In genomic region chr5:68891718-68892117, GRCh38 we compare ENCODE assay signal across 17 cellular contexts.
DNase-seq lines count a peak whose midpoint lies in the region; ATAC-seq, FAIRE-seq and TF ChIP-seq lines count a peak whose summit lies in the region.
"Had no signal": no experiment of that assay in that cellular context is flagged by ENCODE, and none has a peak within 500 bp of the region (broad histone marks: within the 10 kb centered on the region; RNA-seq: fewer than 3 reads in every experiment).

No MANE protein-coding gene starts in this region.

- no peaks in the 10 kb centered on the region for H3K9me3 ChIP-seq in HepG2 (ENCODE audit: low read length)
- H3K9me3 ChIP-seq: spleen had no signal

- no peak overlapping the region for H3K9ac ChIP-seq in HepG2 (ENCODE audit: insufficient read depth, low read depth, low read length)

- no peak for TF ChIP-seq POLR2A in HepG2 (IDR thresholded peaks at IDR 0.05; ENCODE audit: insufficient read depth in 1 of 2, low read depth in 2 of 2, low read length in 2 of 2)

- DNase-seq in stimulated activated CD4-positive, alpha-beta T cell treated with anti-CD3 and anti-CD28 coated beads, Interleukin-4, amount 100 ng/mL, for 24 hours = peak; percentile 17
- DNase-seq in stimulated activated CD4-positive, alpha-beta T cell treated with anti-CD3 and anti-CD28 coated beads, Interleukin-4, amount 100 ng/mL, for 1 hour = no peak
- DNase-seq in GM23338 (ENCODE audit: low spot score) (peak; percentile 6), HepG2 (ENCODE audit: low spot score) (no peak), NCI-H446 treated with DMSO at 0.1 percent for 48 hours (lab: John Stamatoyannopoulos, UW) (no peak), GF-D8 (lab: John Stamatoyannopoulos, UW) (no peak)
- peak; percentile 22 to 28 for DNase-seq in activated CD4-positive, alpha-beta T cell treated with anti-CD3 and anti-CD28 coated beads, Interleukin-2, amount 50 U/mL, for 48 hours
- peak; percentile 52 to 68 for DNase-seq in stimulated activated naive CD8-positive, alpha-beta T cell treated with anti-CD3 and anti-CD28 coated beads, Interleukin-15, amount 100 ng/mL, for 72 hours
- DNase-seq: mesendoderm; NCI-H1092 treated with DMSO at 0.1 percent for 48 hours; NCI-H748 treated with DMSO at 0.1 percent for 48 hours; occipital lobe; SHP77; spleen; stimulated activated naive CD4-positive, alpha-beta T cell treated with Interleukin-2 at 50 U/mL for 16 hours had no signal

- no peaks in the 10 kb centered on the region for H3K4me1 Mint-ChIP-seq in GM23338
- H3K4me1 Mint-ChIP-seq in stimulated activated naive CD8-positive, alpha-beta T cell treated with anti-CD3 and anti-CD28 coated beads, Interleukin-15, amount 100 ng/mL, for 72 hours = peaks cover 50% of the 10 kb centered on the region

- H3K36me3 Mint-ChIP-seq in GM23338 (ENCODE audit: low read depth) = peaks cover 6% of the 10 kb centered on the region
- H3K36me3 Mint-ChIP-seq: activated naive CD8-positive, alpha-beta T cell had no signal

- CTCF ChIA-PET in HepG2 (lab: Yijun Ruan, JAX; ENCODE audit: low intra/inter-chr PET ratio, low total read pairs) = no interaction called here

- H3K4me1 ChIP-seq in GM23338 (ENCODE audit: insufficient read depth) = peaks cover 4% of the 10 kb centered on the region; the same call in 1 of the 2 replicates
- H3K4me1 ChIP-seq in HepG2 (ENCODE audit: insufficient read depth, low read length) = no peaks in the 10 kb centered on the region
- H3K4me1 ChIP-seq: spleen had no signal

- no peaks in the 10 kb centered on the region; the same call in 1 of the 2 replicates for H3K9me2 ChIP-seq in GM23338 (ENCODE audit: insufficient read depth)

- no peak for TF ChIP-seq RAD21 in HepG2 (CRISPR knock-in tag; IDR thresholded peaks at IDR 0.05)

- H4K20me1 ChIP-seq in GM23338 (replicated peaks; ENCODE audit: insufficient read depth) = no peaks in the 10 kb centered on the region
- H4K20me1 ChIP-seq in HepG2 (ENCODE audit: insufficient read depth, low read length) = no peaks in the 10 kb centered on the region

- TF ChIP-seq EP300 in HepG2 (IDR thresholded peaks at IDR 0.05; ENCODE audit: low read depth in 2 of 2, low read length in 2 of 2) = no peak
- TF ChIP-seq EP300 in HepG2 (CRISPR knock-in tag; IDR thresholded peaks at IDR 0.05; ENCODE audit: borderline replicate concordance) = no peak

- FAIRE-seq in HepG2 (lab: Jason Lieb, UNC) = no peak

- in situ Hi-C loops in HepG2 (cut with HindIII; ENCODE audit: extremely low pct_ligation_motif_present, low pct_unique_long_range_greater_than_20kb) = no loop called here

- BruUV-seq in HepG2 (replicated peaks; lab: Mats Ljungman, UMichigan) = no TSS peak

- H3K27ac ChIP-seq in GM23338 (ENCODE audit: low read depth) = no peak overlapping the region
- H3K27ac ChIP-seq in HepG2 (ENCODE audit: extremely low read length, insufficient read depth, low read length) = no peak overlapping the region
- H3K27ac ChIP-seq: coronary artery, spleen had no signal

- H3K4me3 Mint-ChIP-seq in GM23338 = no peak overlapping the region
- H3K4me3 Mint-ChIP-seq in stimulated activated naive CD8-positive, alpha-beta T cell treated with anti-CD3 and anti-CD28 coated beads, Interleukin-15, amount 100 ng/mL, for 72 hours = no peak overlapping the region
- H3K4me3 Mint-ChIP-seq: activated naive CD8-positive, alpha-beta T cell had no signal

- H2AFZ ChIP-seq in GM23338 = 0 out of 2 replicates have a peak overlapping the region, but pooled peaks have one; percentile 43
- no peak overlapping the region for H2AFZ ChIP-seq in HepG2 (ENCODE audit: low read length)

- ATAC-seq in GM23338 = no peak
- ATAC-seq in stimulated activated naive CD8-positive, alpha-beta T cell treated with anti-CD3 and anti-CD28 coated beads, Interleukin-15, amount 100 ng/mL, for 72 hours = peak; percentile 99
- no peak for ATAC-seq in HepG2

- H3K27ac Mint-ChIP-seq in GM23338 = no peak overlapping the region
- H3K27ac Mint-ChIP-seq in stimulated activated naive CD8-positive, alpha-beta T cell treated with anti-CD3 and anti-CD28 coated beads, Interleukin-15, amount 100 ng/mL, for 72 hours = no peak overlapping the region
- H3K27ac Mint-ChIP-seq: activated naive CD8-positive, alpha-beta T cell had no signal

- H3K79me2 ChIP-seq in GM23338 (replicated peaks; ENCODE audit: insufficient read depth) = no peaks in the 10 kb centered on the region
- no peaks in the 10 kb centered on the region for H3K79me2 ChIP-seq in HepG2 (ENCODE audit: insufficient read depth, low read length)

- H3F3A ChIP-seq in GM23338 (replicated peaks; ENCODE audit: low read depth) = no peaks in the 10 kb centered on the region

- POLR2A ChIA-PET in HepG2 (lab: Yijun Ruan, JAX) = no interaction called here

- H3K4me3 ChIP-seq in GM23338 (no peak overlapping the region), HepG2 (replicated peaks in 1 of 3; ENCODE audit: insufficient read depth in 1 of 3, low read depth in 2 of 3, low read length in 3 of 3) (no peak overlapping the region)
- H3K4me3 ChIP-seq: coronary artery, spleen had no signal

- intact Hi-C loops in HepG2 (cut with micrococcal nuclease; ENCODE audit: unreplicated experiment) = no loop called here

- TF ChIP-seq CTCF in GM23338 (conservative IDR thresholded peaks at IDR 0.05; ENCODE audit: low read depth in 2 of 2) = no peak
- no peak for TF ChIP-seq CTCF in HepG2 (CRISPR knock-in tag; IDR thresholded peaks at IDR 0.05)

- H3K27me3 ChIP-seq in GM23338 (ENCODE audit: insufficient read depth) = no peaks in the 10 kb centered on the region
- no peaks in the 10 kb centered on the region; a peak in 1 of 5 replicates for H3K27me3 ChIP-seq in HepG2 (ENCODE audit: control insufficient read depth in 1 of 2, insufficient read depth in 2 of 2, low read length in 2 of 2)
- H3K27me3 ChIP-seq: spleen had no signal

- H3K9me3 Mint-ChIP-seq in GM23338 = peaks cover 3% of the 10 kb centered on the region
- H3K9me3 Mint-ChIP-seq in stimulated activated naive CD8-positive, alpha-beta T cell treated with anti-CD3 and anti-CD28 coated beads, Interleukin-15, amount 100 ng/mL, for 72 hours = peaks cover 0 to 7% of the 10 kb centered on the region in 2 donors

- H3K27me3 Mint-ChIP-seq in GM23338 (ENCODE audit: insufficient read depth, low read depth, poor library complexity) = peaks cover 3% of the 10 kb centered on the region
- no peaks in the 10 kb centered on the region for H3K27me3 Mint-ChIP-seq in stimulated activated naive CD8-positive, alpha-beta T cell treated with anti-CD3 and anti-CD28 coated beads, Interleukin-15, amount 100 ng/mL, for 72 hours
- H3K27me3 Mint-ChIP-seq: activated naive CD8-positive, alpha-beta T cell had no signal

- 43% methylated on average over 2 of the region's 2 CpGs for WGBS in HepG2 (ENCODE audit: low lambda C conversion rate)

- H3K4me2 ChIP-seq in GM23338 = no peak overlapping the region
- H3K4me2 ChIP-seq in HepG2 (ENCODE audit: low read depth, low read length) = no peak overlapping the region

- H3K36me3 ChIP-seq in GM23338 (ENCODE audit: insufficient read depth) (no peaks in the 10 kb centered on the region), HepG2 (replicated peaks in 1 of 2; ENCODE audit: control insufficient read depth in 1 of 2, insufficient read depth in 2 of 2, low read length in 2 of 2) (no peaks in the 10 kb centered on the region)
- H3K36me3 ChIP-seq: spleen had no signal

TF ChIP-seq in GM23338, 12 proteins besides CTCF, POLR2A, EP300 and RAD21 (continues in another document):
- no peak for TF ChIP-seq EZH2 (IDR thresholded peaks at IDR 0.05; ENCODE audit: low read depth, unreplicated experiment)

TF ChIP-seq in HepG2, 621 proteins besides CTCF, POLR2A, EP300 and RAD21:
- TF ChIP-seq, protein P1, sequence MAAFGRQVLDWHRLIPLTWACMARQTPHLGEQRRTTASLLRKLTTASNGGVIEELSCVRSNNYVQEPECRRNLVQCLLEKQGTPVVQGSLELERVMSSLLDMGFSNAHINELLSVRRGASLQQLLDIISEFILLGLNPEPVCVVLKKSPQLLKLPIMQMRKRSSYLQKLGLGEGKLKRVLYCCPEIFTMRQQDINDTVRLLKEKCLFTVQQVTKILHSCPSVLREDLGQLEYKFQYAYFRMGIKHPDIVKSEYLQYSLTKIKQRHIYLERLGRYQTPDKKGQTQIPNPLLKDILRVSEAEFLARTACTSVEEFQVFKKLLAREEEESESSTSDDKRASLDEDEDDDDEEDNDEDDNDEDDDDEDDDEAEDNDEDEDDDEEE (CRISPR knock-in tag; IDR thresholded peaks at IDR 0.05) = no peak
- no peak for TF ChIP-seq CENPT (CRISPR knock-in tag; IDR thresholded peaks at IDR 0.05; ENCODE audit: low read depth)
- TF ChIP-seq ZNF260 (CRISPR knock-in tag; IDR thresholded peaks at IDR 0.05; ENCODE audit: borderline replicate concordance, low read depth) = no peak
- TF ChIP-seq MAF1 (CRISPR knock-in tag; IDR thresholded peaks at IDR 0.05; ENCODE audit: borderline replicate concordance) = no peak
- TF ChIP-seq, protein P2, sequence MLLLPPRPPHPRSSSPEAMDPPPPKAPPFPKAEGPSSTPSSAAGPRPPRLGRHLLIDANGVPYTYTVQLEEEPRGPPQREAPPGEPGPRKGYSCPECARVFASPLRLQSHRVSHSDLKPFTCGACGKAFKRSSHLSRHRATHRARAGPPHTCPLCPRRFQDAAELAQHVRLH (CRISPR knock-in tag; IDR thresholded peaks at IDR 0.05; ENCODE audit: borderline replicate concordance, low read depth) = no peak
- TF ChIP-seq CSRNP1 (CRISPR knock-in tag; IDR thresholded peaks at IDR 0.05) = no peak
- no peak for TF ChIP-seq ZNF773 (CRISPR knock-in tag; IDR thresholded peaks at IDR 0.05; ENCODE audit: borderline replicate concordance)
- TF ChIP-seq FOXP1 (IDR thresholded peaks at IDR 0.05) = no peak
- TF ChIP-seq FOXP1 (CRISPR knock-in tag; IDR thresholded peaks at IDR 0.05) = no peak
- TF ChIP-seq ZFP1 (CRISPR knock-in tag; IDR thresholded peaks at IDR 0.05) = no peak

Comparison
In these comparisons a context has a peak if more than half of its experiments do, and no peak if none do; other contexts are left out.
1. DNase-seq: peak in stimulated activated CD4-positive, alpha-beta T cell treated with anti-CD3 and anti-CD28 coated beads, Interleukin-4, amount 100 ng/mL, for 24 hours (single experiment), GM23338 (single experiment), activated CD4-positive, alpha-beta T cell treated with anti-CD3 and anti-CD28 coated beads, Interleukin-2, amount 50 U/mL, for 48 hours (2 of 2) and stimulated activated naive CD8-positive, alpha-beta T cell treated with anti-CD3 and anti-CD28 coated beads, Interleukin-15, amount 100 ng/mL, for 72 hours (2 of 2); none in stimulated activated CD4-positive, alpha-beta T cell treated with anti-CD3 and anti-CD28 coated beads, Interleukin-4, amount 100 ng/mL, for 1 hour (single experiment), HepG2 (single experiment), NCI-H446 treated with DMSO at 0.1 percent for 48 hours (single experiment) and GF-D8 (single experiment).